29 cellular contexts compared by ENCODE assay signal in genomic region chrX:109077788-109078187, GRCh38.
"Had no signal": no experiment of that assay in that cellular context is flagged by ENCODE, and none has a peak within 500 bp of the region (broad histone marks: within the 10 kb centered on the region; RNA-seq: fewer than 3 reads in every experiment).

No MANE protein-coding gene starts in this region.

- H3K4me3 ChIP-seq: stomach, suprapubic skin, testis, thoracic aorta, thyroid gland, tibial artery, tibial nerve, transverse colon, upper lobe of left lung, upper lobe of right lung, uterus, vagina had no signal

- H3K27me3 ChIP-seq: suprapubic skin, testis, thyroid gland, tibial artery, tibial nerve, transverse colon, upper lobe of left lung, upper lobe of right lung, vagina had no signal

- H3K9me3 ChIP-seq: suprapubic skin, testis, thoracic aorta, thyroid gland, transverse colon, upper lobe of left lung, upper lobe of right lung, uterus, vagina had no signal

- H3K4me1 Mint-ChIP-seq: stimulated activated effector memory CD8-positive, alpha-beta T cell treated with anti-CD3 and anti-CD28 coated beads, Interleukin-12 subunit alpha, Interleukin-12 subunit beta, amount 100 ng/mL, for 72 hours; stimulated activated memory B cell treated with anti-CD40 and anti-IgM and Interleukin-4, amounts not matched to agents 10 μg/mL and 1 μg/mL and 100 μg/mL, for 72 hours; stimulated activated naive B cell treated with anti-CD40 and anti-IgM and Interleukin-4, amounts not matched to agents 10 μg/mL and 1 μg/mL and 100 μg/mL, for 72 hours; stimulated activated naive CD8-positive, alpha-beta T cell treated with anti-CD3 and anti-CD28 coated beads, Interleukin-15, amount 100 ng/mL, for 72 hours had no signal

- H3K27me3 Mint-ChIP-seq: stimulated activated memory B cell treated with anti-CD40 and anti-IgM and Interleukin-4, amounts not matched to agents 10 μg/mL and 1 μg/mL and 100 μg/mL, for 72 hours; stimulated activated naive B cell treated with anti-CD40 and anti-IgM and Interleukin-4, amounts not matched to agents 10 μg/mL and 1 μg/mL and 100 μg/mL, for 72 hours; stimulated activated naive CD8-positive, alpha-beta T cell treated with anti-CD3 and anti-CD28 coated beads, Interleukin-15, amount 100 ng/mL, for 72 hours; stimulated activated naive CD8-positive, alpha-beta T cell treated with anti-CD3 and anti-CD28 coated beads, Interleukin-15, Interleukin-2, amounts not matched to agents 100 ng/mL and 50 ng/mL, for 24 hours; type B pancreatic cell had no signal

- H3K27ac Mint-ChIP-seq: stimulated activated effector memory CD8-positive, alpha-beta T cell treated with anti-CD3 and anti-CD28 coated beads, Interleukin-12 subunit alpha, Interleukin-12 subunit beta, amount 100 ng/mL, for 72 hours; stimulated activated memory B cell treated with anti-CD40 and anti-IgM and Interleukin-4, amounts not matched to agents 10 μg/mL and 1 μg/mL and 100 μg/mL, for 72 hours; stimulated activated naive B cell treated with anti-CD40 and anti-IgM and Interleukin-4, amounts not matched to agents 10 μg/mL and 1 μg/mL and 100 μg/mL, for 72 hours; stimulated activated naive CD8-positive, alpha-beta T cell treated with anti-CD3 and anti-CD28 coated beads, Interleukin-15, amount 100 ng/mL, for 72 hours; stimulated activated naive CD8-positive, alpha-beta T cell treated with anti-CD3 and anti-CD28 coated beads, Interleukin-15, Interleukin-2, amounts not matched to agents 100 ng/mL and 50 ng/mL, for 24 hours; type B pancreatic cell had no signal

- H3K36me3 ChIP-seq: stomach, suprapubic skin, thoracic aorta, thyroid gland, tibial artery, tibial nerve, transverse colon, upper lobe of left lung, upper lobe of right lung, uterus, vagina had no signal

- H3K27ac ChIP-seq: stomach, suprapubic skin, testis, thoracic aorta, thyroid gland, tibial artery, tibial nerve, transverse colon, upper lobe of left lung, upper lobe of right lung, uterus, vagina had no signal

- H3K4me1 ChIP-seq: stomach, suprapubic skin, testis, thyroid gland, tibial artery, tibial nerve, transverse colon, upper lobe of left lung, upper lobe of right lung, uterus, vagina had no signal

- DNase-seq: stimulated activated CD4-positive, alpha-beta T cell treated with anti-CD3 and anti-CD28 coated beads, Interleukin-2, amount 100 ng/mL, for 48 hours; stimulated activated CD4-positive, alpha-beta T cell treated with anti-CD3 and anti-CD28 coated beads, Interleukin-4, amount 100 ng/mL, for 1 hour; stimulated activated CD4-positive, alpha-beta T cell treated with anti-CD3 and anti-CD28 coated beads, Interleukin-4, amount 100 ng/mL, for 24 hours; stimulated activated CD4-positive, alpha-beta T cell treated with anti-CD3 and anti-CD28 coated beads, Interleukin-4, amount 100 ng/mL, for 4 hours; stimulated activated CD8-positive, alpha-beta memory T cell treated with anti-CD3 and anti-CD28 coated beads, Interleukin-4, amount 100 ng/mL, for 48 hours; stimulated activated naive B cell treated with anti-CD40 and anti-IgM and Interleukin-4, amounts not matched to agents 10 μg/mL and 1 μg/mL and 100 μg/mL, for 72 hours; stimulated activated naive CD4-positive, alpha-beta T cell; stimulated activated naive CD4-positive, alpha-beta T cell treated with Interleukin-2 at 50 U/mL for 16 hours; stimulated activated naive CD8-positive, alpha-beta T cell treated with anti-CD3 and anti-CD28 coated beads, Interleukin-15, amount 100 ng/mL, for 72 hours; stimulated activated naive CD8-positive, alpha-beta T cell treated with anti-CD3 and anti-CD28 coated beads, Interleukin-15, Interleukin-2, amounts not matched to agents 100 U/mL and 50 U/mL, for 24 hours; stomach; substantia nigra; testis; thyroid gland; tibial artery; transverse colon; trophoblast cell; upper lobe of left lung; upper lobe of right lung; uterus had no signal

- H3K4me3 Mint-ChIP-seq: stimulated activated effector memory CD8-positive, alpha-beta T cell treated with anti-CD3 and anti-CD28 coated beads, Interleukin-12 subunit alpha, Interleukin-12 subunit beta, amount 100 ng/mL, for 72 hours; stimulated activated memory B cell treated with anti-CD40 and anti-IgM and Interleukin-4, amounts not matched to agents 10 μg/mL and 1 μg/mL and 100 μg/mL, for 72 hours; stimulated activated naive B cell treated with anti-CD40 and anti-IgM and Interleukin-4, amounts not matched to agents 10 μg/mL and 1 μg/mL and 100 μg/mL, for 72 hours; stimulated activated naive CD8-positive, alpha-beta T cell treated with anti-CD3 and anti-CD28 coated beads, Interleukin-15, amount 100 ng/mL, for 72 hours; stimulated activated naive CD8-positive, alpha-beta T cell treated with anti-CD3 and anti-CD28 coated beads, Interleukin-15, Interleukin-2, amounts not matched to agents 100 ng/mL and 50 ng/mL, for 24 hours; type B pancreatic cell had no signal

- FAIRE-seq: urothelium cell line had no signal

- H3K36me3 Mint-ChIP-seq: stimulated activated effector memory CD8-positive, alpha-beta T cell treated with anti-CD3 and anti-CD28 coated beads, Interleukin-12 subunit alpha, Interleukin-12 subunit beta, amount 100 ng/mL, for 72 hours; stimulated activated memory B cell treated with anti-CD40 and anti-IgM and Interleukin-4, amounts not matched to agents 10 μg/mL and 1 μg/mL and 100 μg/mL, for 72 hours; stimulated activated naive B cell treated with anti-CD40 and anti-IgM and Interleukin-4, amounts not matched to agents 10 μg/mL and 1 μg/mL and 100 μg/mL, for 72 hours; type B pancreatic cell had no signal

- H3K9me3 Mint-ChIP-seq: stimulated activated memory B cell treated with anti-CD40 and anti-IgM and Interleukin-4, amounts not matched to agents 10 μg/mL and 1 μg/mL and 100 μg/mL, for 72 hours; stimulated activated naive CD8-positive, alpha-beta T cell treated with anti-CD3 and anti-CD28 coated beads, Interleukin-15, Interleukin-2, amounts not matched to agents 100 ng/mL and 50 ng/mL, for 24 hours; type B pancreatic cell had no signal
